In the genomic region with DNA sequence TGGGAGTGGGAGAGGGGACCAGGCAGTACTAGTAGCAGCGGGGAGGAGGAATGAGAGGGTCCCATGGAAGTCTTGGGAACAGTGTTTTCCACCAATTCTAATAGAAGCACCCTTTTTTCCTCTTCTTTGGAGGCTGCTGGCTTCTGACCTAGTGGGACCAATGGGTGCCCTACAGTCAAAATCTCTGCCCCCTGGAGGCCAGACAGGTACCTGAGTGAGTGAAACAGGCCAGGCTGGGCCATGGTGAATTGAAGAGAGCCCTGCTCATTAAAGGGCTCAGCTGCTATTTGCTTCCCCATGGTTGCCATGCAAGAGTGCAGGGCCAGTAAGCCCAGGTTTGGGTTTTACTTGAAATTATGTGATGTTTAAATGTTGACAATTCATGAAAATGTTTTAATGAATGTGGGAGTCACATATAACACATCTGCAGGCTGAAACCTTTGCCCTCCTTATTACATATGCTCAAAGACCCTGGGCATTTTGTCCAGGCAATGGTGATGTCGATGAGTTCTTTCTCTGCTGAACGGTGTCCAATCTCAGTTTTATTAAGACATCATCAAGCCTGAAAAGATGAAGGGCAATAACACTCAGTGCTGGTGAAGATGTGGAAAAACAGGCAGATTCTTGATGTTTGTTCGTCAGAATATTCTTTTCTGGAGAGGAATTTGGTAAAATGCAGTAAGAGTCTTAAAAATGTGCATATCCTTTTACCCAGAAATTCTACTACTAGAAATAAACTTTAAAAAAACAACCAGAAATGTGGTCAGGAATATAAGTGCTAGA, we compare ENCODE assay signal across 15 cellular contexts. TPM values are rescaled to one million over a fixed set of nuclear protein-coding genes. Genes with fewer than 3 reads are reported as not detected.
DNase-seq lines count a peak whose midpoint lies in the region; ATAC-seq and TF ChIP-seq lines count a peak whose summit lies in the region.
"Had no signal": no experiment of that assay in that cellular context is flagged by ENCODE, and none has a peak within 500 bp of the region (broad histone marks: within the 10 kb centered on the region; RNA-seq: fewer than 3 reads in every experiment).

No MANE protein-coding gene starts in this region.

- ATAC-seq in GM18907 (IDR thresholded peaks at IDR 0.05; ENCODE audit: unreplicated experiment), result no peak
- ATAC-seq: left colon had no signal

- peaks cover 17% of the 10 kb centered on the region for H3K27me3 Mint-ChIP-seq in osteocyte (ENCODE audit: unreplicated experiment)

- DNase-seq in CD1c-positive myeloid dendritic cell (ENCODE audit: extremely low spot score) (peak; percentile 33), GM10266 (ENCODE audit: extremely low spot score) (peak; percentile 20), NAMALWA (ENCODE audit: low spot score) (peak; percentile 17), epithelial cell of proximal tubule (ENCODE audit: low read depth) (no peak), Ammon's horn (ENCODE audit: low spot score) (no peak), osteocyte (ENCODE audit: extremely low spot score, unreplicated experiment) (no peak)
- DNase-seq: activated T-cell treated with anti-CD3 and anti-CD28 coated beads for 4 hours, aorta, left colon, naive B cell, retina, substantia nigra had no signal

- no peaks in the 10 kb centered on the region for H3K4me1 Mint-ChIP-seq in osteocyte (ENCODE audit: unreplicated experiment)
- H3K4me1 Mint-ChIP-seq: naive B cell had no signal

- no peak overlapping the region for H3K27ac Mint-ChIP-seq in osteocyte (ENCODE audit: unreplicated experiment)
- H3K27ac Mint-ChIP-seq: naive B cell had no signal

- H3K4me3 ChIP-seq in epithelial cell of proximal tubule (ENCODE audit: low read depth, low read length), result no peak overlapping the region

- H3K36me3 Mint-ChIP-seq in osteocyte (ENCODE audit: unreplicated experiment), result no peaks in the 10 kb centered on the region
- H3K36me3 Mint-ChIP-seq: naive B cell had no signal

- TF ChIP-seq CTCF in GM10266 (IDR thresholded peaks at IDR 0.05; ENCODE audit: control insufficient read depth, insufficient read depth, low read depth, missing control alignments) (no peak), epithelial cell of proximal tubule (conservative IDR thresholded peaks at IDR 0.05; ENCODE audit: low read depth, low read length) (peak; percentile 27), osteocyte (IDR thresholded peaks at IDR 0.05) (no peak)

- H3K4me3 Mint-ChIP-seq in osteocyte (ENCODE audit: unreplicated experiment), result no peak overlapping the region
- H3K4me3 Mint-ChIP-seq: naive B cell had no signal

- H3K9me3 Mint-ChIP-seq in osteocyte (ENCODE audit: unreplicated experiment), result peaks cover 4% of the 10 kb centered on the region

RNA-seq across cellular contexts. Expression of a gene that starts 42.3 kb away (rescaled TPM):
- total RNA-seq in epithelial cell of proximal tubule, result not detected in 2 replicates
- total RNA-seq in osteocyte, result not detected in 2 replicates
- total RNA-seq: aorta, glomerular endothelial cell, left colon, NCI-H460 had no signal

RNA-seq across cellular contexts. Expression of a gene that starts 58.5 kb away (rescaled TPM):
- total RNA-seq in epithelial cell of proximal tubule (1.2 and 1.6 TPM in 2 replicates), osteocyte (1.8 and 2.1 TPM in 2 replicates)
- total RNA-seq: NCI-H460 had no signal

Comparison
In these comparisons a context has a peak if more than half of its experiments do, and no peak if none do; other contexts are left out.
1. DNase-seq: peak in CD1c-positive myeloid dendritic cell (single experiment), GM10266 (single experiment) and NAMALWA (single experiment); none in epithelial cell of proximal tubule (single experiment), Ammon's horn (single experiment) and osteocyte (single experiment).